In genomic region chr5:120465281-120465961, GRCh38 we compare ENCODE assay signal across 8 cellular contexts. TPM values are rescaled to one million over a fixed set of nuclear protein-coding genes. Genes with fewer than 3 reads are reported as not detected.
A peak's percentile ranks its signal among the peaks of the same experiment; 100 is the strongest.
DNase-seq lines count a peak whose midpoint lies in the region; ATAC-seq and TF ChIP-seq lines count a peak whose summit lies in the region.

No MANE protein-coding gene starts in this region.

- CTCF ChIA-PET in HEK293T (lab: Yijun Ruan, JAX): no interaction called here

- H3K27ac ChIP-seq in 22Rv1 (peak overlapping the region; percentile 74), right atrium auricular region (peak overlapping the region; percentile 66 to 89)

- peaks cover 0 to 15% of the 10 kb centered on the region in 2 donors for H3K4me1 ChIP-seq in right atrium auricular region

- H3K9me3 ChIP-seq in right atrium auricular region: no peaks in the 10 kb centered on the region

- H3K27me3 ChIP-seq in right atrium auricular region: no peaks in the 10 kb centered on the region

- no peak for TF ChIP-seq CTCF in 22Rv1 (IDR thresholded peaks at IDR 0.05)
- TF ChIP-seq CTCF in right atrium auricular region (IDR thresholded peaks at IDR 0.05): no peak

- ATAC-seq in HG02884 (IDR thresholded peaks at IDR 0.05; ENCODE audit: unreplicated experiment) (no peak), GM21390 (IDR thresholded peaks at IDR 0.05; ENCODE audit: unreplicated experiment) (no peak)

- DNase-seq in HEK293T (ENCODE audit: extremely low spot score) (peak; percentile 40), amniotic epithelial cell (ENCODE audit: low read depth) (peak; percentile 43), right atrium auricular region (ENCODE audit: low spot score) (no peak), retina (peak; percentile 70)
- no peak for DNase-seq in stimulated activated CD4-positive, alpha-beta T cell treated with anti-CD3 and anti-CD28 coated beads, Interleukin-4, amount 100 ng/mL, for 1 hour

- no peaks in the 10 kb centered on the region for H3K36me3 ChIP-seq in right atrium auricular region

- POLR2A ChIA-PET in HEK293T (lab: Yijun Ruan, JAX): no interaction called here

- H3K4me3 ChIP-seq in right atrium auricular region: peak overlapping the region; percentile 59 to 65

TF ChIP-seq in HEK293T, 16 proteins besides CTCF, POLR2A, EP300 and RAD21:
- TF ChIP-seq, protein P1, sequence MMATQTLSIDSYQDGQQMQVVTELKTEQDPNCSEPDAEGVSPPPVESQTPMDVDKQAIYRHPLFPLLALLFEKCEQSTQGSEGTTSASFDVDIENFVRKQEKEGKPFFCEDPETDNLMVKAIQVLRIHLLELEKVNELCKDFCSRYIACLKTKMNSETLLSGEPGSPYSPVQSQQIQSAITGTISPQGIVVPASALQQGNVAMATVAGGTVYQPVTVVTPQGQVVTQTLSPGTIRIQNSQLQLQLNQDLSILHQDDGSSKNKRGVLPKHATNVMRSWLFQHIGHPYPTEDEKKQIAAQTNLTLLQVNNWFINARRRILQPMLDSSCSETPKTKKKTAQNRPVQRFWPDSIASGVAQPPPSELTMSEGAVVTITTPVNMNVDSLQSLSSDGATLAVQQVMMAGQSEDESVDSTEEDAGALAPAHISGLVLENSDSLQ (IDR thresholded peaks at IDR 0.05): no peak
- TF ChIP-seq FOXA1 (IDR thresholded peaks at IDR 0.05) (no peak), FOXK2 (IDR thresholded peaks at IDR 0.05) (no peak), L3MBTL2 (conservative IDR thresholded peaks at IDR 0.05) (no peak), ZNF384 (IDR thresholded peaks at IDR 0.05) (no peak), SUZ12 (IDR thresholded peaks at IDR 0.05) (no peak), ELF4 (IDR thresholded peaks at IDR 0.05) (no peak), LEF1 (IDR thresholded peaks at IDR 0.05; ENCODE audit: borderline replicate concordance) (no peak), NFRKB (IDR thresholded peaks at IDR 0.05) (no peak), TARDBP (IDR thresholded peaks at IDR 0.05) (no peak), SP1 (IDR thresholded peaks at IDR 0.05) (no peak), HDGF (IDR thresholded peaks at IDR 0.05; ENCODE audit: borderline replicate concordance) (no peak), FOXM1 (IDR thresholded peaks at IDR 0.05; ENCODE audit: borderline replicate concordance) (no peak), ARNT (IDR thresholded peaks at IDR 0.05) (no peak)

RNA-seq across cellular contexts. Expression of gene PRR16, which starts 1.3 kb away (rescaled TPM):
- total RNA-seq in right atrium auricular region: 1 to 10 TPM; 1.7 to 6.3 TPM

Comparison
In these comparisons a context has a peak if more than half of its experiments do, and no peak if none do; other contexts are left out.
1. DNase-seq: peak in HEK293T (single experiment), amniotic epithelial cell (single experiment) and retina (single experiment); none in right atrium auricular region (single experiment) and stimulated activated CD4-positive, alpha-beta T cell treated with anti-CD3 and anti-CD28 coated beads, Interleukin-4, amount 100 ng/mL, for 1 hour (single experiment).